8 cellular contexts compared by ENCODE assay signal in the genomic region with DNA sequence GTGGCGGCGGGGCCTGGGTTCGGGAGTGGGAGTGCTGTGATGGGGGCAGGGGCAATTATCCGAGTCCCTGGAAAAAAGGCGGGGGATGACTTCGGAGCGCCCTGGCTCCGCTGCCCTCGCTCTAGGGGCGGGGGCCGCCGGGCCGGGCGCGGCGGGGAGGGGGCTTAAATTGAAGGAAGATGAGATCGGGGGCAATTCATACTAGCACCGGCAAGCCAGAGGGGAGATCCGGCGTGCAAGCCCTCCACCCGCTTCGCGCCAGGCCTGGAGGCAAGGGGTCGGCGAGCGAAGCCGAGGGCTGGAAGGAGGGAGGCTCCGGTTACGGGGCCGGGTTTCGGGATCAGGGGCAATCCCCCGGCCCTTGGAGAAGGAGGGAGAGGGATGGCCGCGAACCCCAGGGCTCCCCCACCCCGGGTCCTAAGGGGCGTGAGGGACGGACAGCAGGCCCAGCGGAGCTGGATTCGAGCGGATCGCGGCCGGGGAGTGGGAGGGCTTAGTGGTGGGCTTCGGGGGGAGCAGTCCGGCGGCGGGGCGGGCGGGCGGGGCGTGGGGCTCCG. TPM values are rescaled to one million over a fixed set of nuclear protein-coding genes. Genes with fewer than 3 reads are reported as not detected.
DNase-seq lines count a peak whose midpoint lies in the region; ATAC-seq and TF ChIP-seq lines count a peak whose summit lies in the region.

No MANE protein-coding gene starts in this region.

- no peak overlapping the region for H3K27ac ChIP-seq in smooth muscle cell (ENCODE audit: low read depth)

- H3K27me3 Mint-ChIP-seq in HFFc6 (ENCODE audit: insufficient read depth) = peaks cover 2% of the 10 kb centered on the region; the same call in 1 of the 2 replicates

- no peak for ATAC-seq in left ventricle myocardium superior
- ATAC-seq in HG03045 (IDR thresholded peaks at IDR 0.05; ENCODE audit: unreplicated experiment) = no peak

- no peak overlapping the region for H3K27ac Mint-ChIP-seq in HFFc6

- no peak overlapping the region for H3K4me3 Mint-ChIP-seq in HFFc6

- H4K20me1 ChIP-seq in smooth muscle cell (ENCODE audit: low read depth) = peaks cover 41% of the 10 kb centered on the region

- no peaks in the 10 kb centered on the region for H3F3A ChIP-seq in smooth muscle cell (ENCODE audit: low read depth)

- intact Hi-C loops in left ventricle myocardium superior (cut with micrococcal nuclease) = no loop called here

- no peak overlapping the region for H3K4me2 ChIP-seq in smooth muscle cell

- peaks cover 11% of the 10 kb centered on the region for H3K4me1 Mint-ChIP-seq in HFFc6 (ENCODE audit: low read depth)

- no peaks in the 10 kb centered on the region for H3K36me3 ChIP-seq in smooth muscle cell (ENCODE audit: low read depth)

- no peak overlapping the region for H2AFZ ChIP-seq in smooth muscle cell (ENCODE audit: low read depth)

- no peaks in the 10 kb centered on the region for H3K9me3 Mint-ChIP-seq in HFFc6

- H3K4me3 ChIP-seq in smooth muscle cell = no peak overlapping the region

- H3K36me3 Mint-ChIP-seq in HFFc6 (ENCODE audit: low read depth) = no peaks in the 10 kb centered on the region; the same call in 1 of the 2 replicates

- WGBS in smooth muscle cell (ENCODE audit: low lambda C conversion rate) = 47% methylated on average over 22 of the region's 52 CpGs

- no peaks in the 10 kb centered on the region for H3K9me3 ChIP-seq in smooth muscle cell (replicated peaks; ENCODE audit: low read depth)

- H3K79me2 ChIP-seq in smooth muscle cell (ENCODE audit: low read depth) = peaks cover 6% of the 10 kb centered on the region

- H3K27me3 ChIP-seq in smooth muscle cell (ENCODE audit: low read depth) = no peaks in the 10 kb centered on the region

- no peak overlapping the region for H3K9ac ChIP-seq in smooth muscle cell (ENCODE audit: low read depth)

- TF ChIP-seq CTCF in smooth muscle cell (IDR thresholded peaks at IDR 0.05; ENCODE audit: borderline replicate concordance, insufficient read depth, poor library complexity, severe bottlenecking) = no peak
- TF ChIP-seq CTCF in HFFc6 (IDR thresholded peaks at IDR 0.05) = no peak

- H3K4me1 ChIP-seq in smooth muscle cell (ENCODE audit: low read depth) = no peaks in the 10 kb centered on the region

- DNase-seq in NCI-H748 (lab: John Stamatoyannopoulos, UW; ENCODE audit: unreplicated experiment) (peak; percentile 60), NCI-H748 treated with DMSO at 0.1 percent for 48 hours (lab: John Stamatoyannopoulos, UW) (no peak), NAMALWA (ENCODE audit: low spot score) (peak; percentile 17), left ventricle myocardium superior (peak; percentile 39), smooth muscle cell (lab: John Stamatoyannopoulos, UW; ENCODE audit: unreplicated experiment) (peak; percentile 5), HFFc6 (no peak), midbrain (lab: John Stamatoyannopoulos, UW) (no peak)

RNA-seq across cellular contexts. Expression of gene BCORL1, which starts 1.2 kb away (rescaled TPM):
- total RNA-seq in left ventricle myocardium superior (12.4 TPM), smooth muscle cell (3.0 TPM in 2 replicates)
- 8.0 and 14.8 TPM in 2 replicates for polyA plus RNA-seq in smooth muscle cell
- total RNA-seq in HFFc6 (2021; fragmentation: NEBNext Ultra II Directional; extraction: Animal tissue kit (Norgen Biotek cat#: 25700)) = 10 to 100 TPM; 13.3 to 18.3 (median 14.8) TPM

Comparison
In these comparisons a context has a peak if more than half of its experiments do, and no peak if none do; other contexts are left out.
1. DNase-seq: peak in NCI-H748 (single experiment), NAMALWA (single experiment), left ventricle myocardium superior (single experiment) and smooth muscle cell (single experiment); none in NCI-H748 treated with DMSO at 0.1 percent for 48 hours (single experiment), HFFc6 (single experiment) and midbrain (single experiment).